16 cellular contexts compared by ENCODE assay signal in genomic region chr14:39247256-39247655, GRCh38. TPM values are rescaled to one million over a fixed set of nuclear protein-coding genes. Genes with fewer than 3 reads are reported as not detected.
DNase-seq lines count a peak whose midpoint lies in the region; ATAC-seq, FAIRE-seq and TF ChIP-seq lines count a peak whose summit lies in the region.
"Had no signal": no experiment of that assay in that cellular context is flagged by ENCODE, and none has a peak within 500 bp of the region (broad histone marks: within the 10 kb centered on the region; RNA-seq: fewer than 3 reads in every experiment).

No MANE protein-coding gene starts in this region.

- no peak overlapping the region for H3K27ac Mint-ChIP-seq in astrocyte (ENCODE audit: unreplicated experiment)
- H3K27ac Mint-ChIP-seq in activated T-helper 17 cell treated with anti-CD3 and anti-CD28 coated beads, Interleukin-2, amount 50 U/mL, for 72 hours, result no peak overlapping the region
- H3K27ac Mint-ChIP-seq: activated CD4-positive, alpha-beta memory T cell treated with anti-CD3 and anti-CD28 coated beads for 36 hours; B cell; stimulated activated memory B cell treated with anti-CD40 and anti-IgM and Interleukin-4, amounts not matched to agents 10 μg/mL and 1 μg/mL and 100 μg/mL, for 72 hours had no signal

- no peak for TF ChIP-seq RAD21 in HCT116 (IDR thresholded peaks at IDR 0.05; ENCODE audit: low read depth)

- peaks cover 4% of the 10 kb centered on the region for H3K9me3 Mint-ChIP-seq in astrocyte (ENCODE audit: unreplicated experiment)
- no peaks in the 10 kb centered on the region for H3K9me3 Mint-ChIP-seq in activated T-helper 17 cell treated with anti-CD3 and anti-CD28 coated beads, Interleukin-2, amount 50 U/mL, for 72 hours

- FAIRE-seq in astrocyte (lab: Jason Lieb, UNC), result peak; percentile 95

- no TSS peak for BruUV-seq in HCT116 (replicated peaks; lab: Mats Ljungman, UMichigan)
- BruUV-seq in A673 (replicated peaks; lab: Mats Ljungman, UMichigan), result no TSS peak

- no peak overlapping the region; the same call in 1 of the 2 replicates for H3K4me2 ChIP-seq in HCT116 (ENCODE audit: low read length)
- H3K4me2 ChIP-seq in astrocyte (ENCODE audit: low read length), result peak overlapping the region; percentile 57

- H3K4me1 ChIP-seq in HCT116 (ENCODE audit: control insufficient read depth in 1 of 2, insufficient read depth in 2 of 2, low read length in 2 of 2) (peaks cover 2 to 7% of the 10 kb centered on the region in 2 experiments; a peak in 1 of 4 replicates), astrocyte (ENCODE audit: insufficient read depth, low read length) (peaks cover 3% of the 10 kb centered on the region), A673 (ENCODE audit: insufficient read depth, low read length, poor library complexity, severe bottlenecking) (no peaks in the 10 kb centered on the region)

- H3K9me2 ChIP-seq in HCT116 (ENCODE audit: insufficient read depth), result no peaks in the 10 kb centered on the region

- H3K4me3 ChIP-seq in HCT116 (replicated peaks in 1 of 2; ENCODE audit: low read depth in 1 of 2, low read length in 2 of 2) (no peak overlapping the region), astrocyte (ENCODE audit: insufficient read depth, low read depth, low read length) (no peak overlapping the region), foreskin fibroblast (ENCODE audit: low read depth in 1 of 2, low read length in 2 of 2) (no peak overlapping the region), A673 (ENCODE audit: low read depth, low read length, poor library complexity, severe bottlenecking) (no peak overlapping the region)

- H3K36me3 ChIP-seq in HCT116 (ENCODE audit: control insufficient read depth in 1 of 2, insufficient read depth in 2 of 2, low read length in 2 of 2) (no peaks in the 10 kb centered on the region), astrocyte (ENCODE audit: insufficient read depth, low read length) (no peaks in the 10 kb centered on the region), A673 (ENCODE audit: insufficient read depth, low read length, poor library complexity, severe bottlenecking) (no peaks in the 10 kb centered on the region)

- H3K27ac ChIP-seq in HCT116 (ENCODE audit: low read depth, low read length) (no peak overlapping the region), astrocyte (ENCODE audit: low read depth, low read length) (no peak overlapping the region), A673 (ENCODE audit: low read depth, low read length, poor library complexity, severe bottlenecking) (no peak overlapping the region)

- H3K36me3 Mint-ChIP-seq in astrocyte (ENCODE audit: low read depth, unreplicated experiment), result no peaks in the 10 kb centered on the region
- H3K36me3 Mint-ChIP-seq in activated T-helper 17 cell treated with anti-CD3 and anti-CD28 coated beads, Interleukin-2, amount 50 U/mL, for 72 hours (ENCODE audit: low read depth), result no peaks in the 10 kb centered on the region
- H3K36me3 Mint-ChIP-seq: stimulated activated memory B cell treated with anti-CD40 and anti-IgM and Interleukin-4, amounts not matched to agents 10 μg/mL and 1 μg/mL and 100 μg/mL, for 72 hours had no signal

- CTCF ChIA-PET in HCT116 (lab: Charles Lee) (no interaction called here), A673 (lab: Charles Lee) (no interaction called here)

- H3K4me3 Mint-ChIP-seq in astrocyte (ENCODE audit: unreplicated experiment), result no peak overlapping the region
- H3K4me3 Mint-ChIP-seq in activated T-helper 17 cell treated with anti-CD3 and anti-CD28 coated beads, Interleukin-2, amount 50 U/mL, for 72 hours, result no peak overlapping the region
- H3K4me3 Mint-ChIP-seq: activated CD4-positive, alpha-beta memory T cell treated with anti-CD3 and anti-CD28 coated beads for 36 hours; B cell; stimulated activated memory B cell treated with anti-CD40 and anti-IgM and Interleukin-4, amounts not matched to agents 10 μg/mL and 1 μg/mL and 100 μg/mL, for 72 hours had no signal

- H3K4me1 Mint-ChIP-seq in astrocyte (ENCODE audit: low read depth, unreplicated experiment), result peaks cover 6% of the 10 kb centered on the region
- no peaks in the 10 kb centered on the region for H3K4me1 Mint-ChIP-seq in activated T-helper 17 cell treated with anti-CD3 and anti-CD28 coated beads, Interleukin-2, amount 50 U/mL, for 72 hours
- H3K4me1 Mint-ChIP-seq: B cell; stimulated activated memory B cell treated with anti-CD40 and anti-IgM and Interleukin-4, amounts not matched to agents 10 μg/mL and 1 μg/mL and 100 μg/mL, for 72 hours had no signal

- TF ChIP-seq CTCF in HCT116 (IDR thresholded peaks at IDR 0.05 in 2 of 3, conservative IDR thresholded peaks at IDR 0.05 in 1 of 3; ENCODE audit: borderline replicate concordance in 1 of 3, insufficient read depth in 1 of 3, low read depth in 2 of 3, low read length in 2 of 3), result no peak
- TF ChIP-seq CTCF in astrocyte (IDR thresholded peaks at IDR 0.05; ENCODE audit: insufficient read depth, low read depth, low read length), result no peak
- no peak for TF ChIP-seq CTCF in foreskin fibroblast (IDR thresholded peaks at IDR 0.05; ENCODE audit: low read depth, low read length)
- TF ChIP-seq CTCF in A673 (conservative IDR thresholded peaks at IDR 0.05; ENCODE audit: low read depth, low read length), result no peak
- no peak for TF ChIP-seq CTCF in GM13977 (IDR thresholded peaks at IDR 0.05; ENCODE audit: extremely low read depth, insufficient read depth, missing control alignments)

- no peak for ATAC-seq in HCT116
- ATAC-seq in activated T-helper 17 cell treated with anti-CD3 and anti-CD28 coated beads, Interleukin-2, amount 50 U/mL, for 72 hours (replicated peaks), result no peak
- ATAC-seq: stimulated activated memory B cell treated with anti-CD40 and anti-IgM and Interleukin-4, amounts not matched to agents 10 μg/mL and 1 μg/mL and 100 μg/mL, for 72 hours had no signal

- H3K9me3 ChIP-seq in HCT116 (ENCODE audit: control insufficient read depth in 1 of 2, insufficient read depth in 1 of 2, low read depth in 1 of 2, low read length in 2 of 2) (no peaks in the 10 kb centered on the region), astrocyte (ENCODE audit: insufficient read depth, low read depth, low read length) (no peaks in the 10 kb centered on the region), A673 (ENCODE audit: low read depth, low read length, poor library complexity, severe bottlenecking) (no peaks in the 10 kb centered on the region)

- in situ Hi-C loops in ACHN (cut with HindIII; ENCODE audit: low pct_ligation_motif_present, low pct_unique_long_range_greater_than_20kb, low sequenced_read_pairs), result no loop called here
- in situ Hi-C loops in GM13977 (cut with MboI; ENCODE audit: low pct_unique_long_range_greater_than_20kb, low sequenced_read_pairs, unreplicated experiment), result no loop called here

- H3K27me3 Mint-ChIP-seq in astrocyte (ENCODE audit: low read depth, unreplicated experiment), result no peaks in the 10 kb centered on the region
- peaks cover 4% of the 10 kb centered on the region for H3K27me3 Mint-ChIP-seq in activated T-helper 17 cell treated with anti-CD3 and anti-CD28 coated beads, Interleukin-2, amount 50 U/mL, for 72 hours

- H2AFZ ChIP-seq in HCT116 (ENCODE audit: low read depth, low read length, poor library complexity, severe bottlenecking), result peak overlapping the region; percentile 12
- peak overlapping the region; percentile 48 for H2AFZ ChIP-seq in astrocyte (ENCODE audit: low read depth, low read length)

- intact Hi-C loops in HCT116 (cut with micrococcal nuclease), result no loop called here
- intact Hi-C loops in A673 (cut with micrococcal nuclease; ENCODE audit: unreplicated experiment), result no loop called here

- H4K20me1 ChIP-seq in HCT116 (ENCODE audit: insufficient read depth) (no peaks in the 10 kb centered on the region), astrocyte (ENCODE audit: insufficient read depth, low read length) (no peaks in the 10 kb centered on the region)

- RAD21 ChIA-PET in HCT116 (lab: Charles Lee; ENCODE audit: low non-redundant PET in 1 of 2, low total read pairs in 2 of 2, uncharacterized antibody in 2 of 2, unreplicated experiment in 2 of 2), result no interaction called here

- H3K27me3 ChIP-seq in HCT116 (ENCODE audit: insufficient read depth, low read length) (no peaks in the 10 kb centered on the region), astrocyte (ENCODE audit: insufficient read depth, low read length) (no peaks in the 10 kb centered on the region), A673 (replicated peaks; ENCODE audit: insufficient read depth, low read depth, low read length, poor library complexity) (no peaks in the 10 kb centered on the region)

- no peak for TF ChIP-seq POLR2A in HCT116 (IDR thresholded peaks at IDR 0.05; ENCODE audit: borderline replicate concordance, extremely low read depth, insufficient read depth, insufficient read length)

- POLR2A ChIA-PET in HCT116 (lab: Charles Lee), result no interaction called here
- POLR2A ChIA-PET in A673 (lab: Charles Lee; ENCODE audit: low non-redundant PET), result no interaction called here

- no peaks in the 10 kb centered on the region for H3K79me2 ChIP-seq in HCT116 (ENCODE audit: insufficient read depth, low read length)
- no peaks in the 10 kb centered on the region for H3K79me2 ChIP-seq in astrocyte (ENCODE audit: insufficient read depth, low read length)

- DNase-seq in ACHN, result peak; percentile 61
- DNase-seq in HCT116 (ENCODE audit: low read depth, low spot score), result no peak
- peak; percentile 89 for DNase-seq in astrocyte (ENCODE audit: low read depth)
- peak; percentile 78 to 92 for DNase-seq in foreskin fibroblast
- no peak for DNase-seq in A673 (ENCODE audit: low spot score)
- DNase-seq in NCI-H526 treated with DMSO at 0.1 percent for 48 hours (lab: John Stamatoyannopoulos, UW), result no peak
- DNase-seq in GM13977 (ENCODE audit: low spot score), result no peak
- DNase-seq: activated CD4-positive, alpha-beta memory T cell treated with anti-CD3 and anti-CD28 coated beads for 36 hours; activated effector memory CD4-positive, alpha-beta T cell treated with Interleukin-2 at 50 U/mL for 16 hours; DND-41; erythroblast; NCI-H510A treated with DMSO at 0.1 percent for 48 hours; stimulated activated CD4-positive, alpha-beta T cell treated with anti-CD3 and anti-CD28 coated beads, Interleukin-4, amount 100 ng/mL, for 24 hours had no signal

- H3K9ac ChIP-seq in HCT116 (ENCODE audit: low read length), result no peak overlapping the region
- H3K9ac ChIP-seq in astrocyte (ENCODE audit: low read length), result no peak overlapping the region

TF ChIP-seq in HCT116, 20 proteins besides CTCF, POLR2A, EP300 and RAD21 (continues in another document):
- TF ChIP-seq YY1 (IDR thresholded peaks at IDR 0.05; ENCODE audit: extremely low read depth, insufficient replicate concordance, low read depth, low read length) (no peak), EZH2phosphoT487 (IDR thresholded peaks at IDR 0.05; ENCODE audit: borderline replicate concordance) (no peak), CEBPB (IDR thresholded peaks at IDR 0.05; ENCODE audit: low read depth) (no peak), FOSL1 (IDR thresholded peaks at IDR 0.05; ENCODE audit: low read depth) (no peak), ATF3 (IDR thresholded peaks at IDR 0.05) (no peak)

RNA-seq across cellular contexts. Expression of gene MIA2, which starts 13.5 kb away (rescaled TPM):
- total RNA-seq in HCT116 (2021; ENCODE audit: unreplicated experiment) (31.1 TPM), astrocyte (18.2 and 20.7 TPM in 2 replicates), A673 (2021) (16.0 and 16.7 TPM in 2 replicates)
- polyA plus RNA-seq in HCT116 (2012), result 12.0 and 14.2 TPM in 2 replicates
- total RNA-seq in activated T-helper 17 cell treated with anti-CD3 and anti-CD28 coated beads, Interleukin-2, amount 50 U/mL, for 72 hours, result 10 to 100 TPM; 15.4 to 17.7 TPM

Comparison
In these comparisons a context has a peak if more than half of its experiments do, and no peak if none do; other contexts are left out.
1. DNase-seq: peak in ACHN (single experiment), astrocyte (single experiment) and foreskin fibroblast (2 of 2); none in HCT116 (single experiment), A673 (single experiment), NCI-H526 treated with DMSO at 0.1 percent for 48 hours (single experiment) and GM13977 (single experiment).